9 cellular contexts compared by ENCODE assay signal in genomic region chr11:32173435-32173834, GRCh38.
DNase-seq lines count a peak whose midpoint lies in the region; ATAC-seq and TF ChIP-seq lines count a peak whose summit lies in the region.
"Had no signal": no experiment of that assay in that cellular context is flagged by ENCODE, and none has a peak within 500 bp of the region (broad histone marks: within the 10 kb centered on the region; RNA-seq: fewer than 3 reads in every experiment).

No MANE protein-coding gene starts in this region.

- TF ChIP-seq POLR2A in transverse colon (IDR thresholded peaks at IDR 0.05) = no peak

- H3K4me2 ChIP-seq in KMS-11 = no peak overlapping the region

- H3K27ac ChIP-seq in KMS-11 (no peak overlapping the region), transverse colon (no peak overlapping the region)

- no peak overlapping the region for H3K9ac ChIP-seq in KMS-11

- no peaks in the 10 kb centered on the region for H3K36me3 ChIP-seq in BJ (ENCODE audit: control insufficient read depth, insufficient read depth, low read length)
- H3K36me3 ChIP-seq in KMS-11 (ENCODE audit: insufficient read depth) = no peaks in the 10 kb centered on the region
- no peaks in the 10 kb centered on the region for H3K36me3 ChIP-seq in transverse colon

- TF ChIP-seq CTCF in BJ (IDR thresholded peaks at IDR 0.05; ENCODE audit: insufficient read depth, low read depth, low read length) (peak; percentile 78), KMS-11 (conservative IDR thresholded peaks at IDR 0.05; ENCODE audit: low read depth, low read length) (peak; percentile 53), epithelial cell of proximal tubule (conservative IDR thresholded peaks at IDR 0.05; ENCODE audit: low read depth, low read length) (peak; percentile 74), transverse colon (IDR thresholded peaks at IDR 0.05) (peak; percentile 37 to 53 (median 49))

- DNase-seq in BJ (ENCODE audit: low read depth) (no peak), epithelial cell of proximal tubule (ENCODE audit: low read depth) (no peak), midbrain (lab: John Stamatoyannopoulos, UW) (peak; percentile 66), transverse colon (peak; percentile 61)
- no peak for DNase-seq in stimulated activated naive CD4-positive, alpha-beta T cell treated with Interleukin-2 at 50 U/mL for 16 hours (lab: John Stamatoyannopoulos, UW)

- peak; percentile 66 for ATAC-seq in GM18868 (IDR thresholded peaks at IDR 0.05; ENCODE audit: unreplicated experiment)
- peak; percentile 90 for ATAC-seq in SK-N-SH treated with all-trans-retinoic acid at 6 μM for 48 hours
- ATAC-seq: naive thymus-derived CD4-positive, alpha-beta T cell had no signal

- no peak for TF ChIP-seq EP300 in transverse colon (IDR thresholded peaks at IDR 0.05; ENCODE audit: low read depth)

- POLR2A ChIA-PET in BJ (lab: Charles Lee) = no interaction called here

- no peaks in the 10 kb centered on the region for H3K79me2 ChIP-seq in KMS-11 (ENCODE audit: insufficient read depth, low read depth)

- CTCF ChIA-PET in BJ (lab: Yijun Ruan, JAX) = interaction anchor here (0.6 to 17.8 kb wide), 14 partner anchors 11 to 934 kb away, joined by 3 to 289 read pairs (median 3); no protein-coding TSS in a partner anchor

- no peaks in the 10 kb centered on the region for H4K20me1 ChIP-seq in KMS-11 (ENCODE audit: insufficient read depth)

- H3K27me3 ChIP-seq in BJ (ENCODE audit: control insufficient read depth, insufficient read depth, low read length) (peaks cover 3% of the 10 kb centered on the region), KMS-11 (ENCODE audit: insufficient read depth, low read depth) (no peaks in the 10 kb centered on the region), transverse colon (peaks cover 21% of the 10 kb centered on the region)

- intact Hi-C loops in transverse colon (cut with DNase I; ENCODE audit: low total_unique reads) = no loop called here

- in situ Hi-C loops in transverse colon (cut with MboI; ENCODE audit: low pct_ligation_motif_present in 1 of 4, low pct_unique_long_range_greater_than_20kb in 1 of 4, low sequenced_read_pairs in 3 of 4) = loop anchor here (5.0 to 25.0 kb wide), 3 partner anchors 116 to 1061 kb away; no protein-coding TSS in a partner anchor

- H2AFZ ChIP-seq in KMS-11 (ENCODE audit: low read depth) = 0 out of 2 replicates have a peak overlapping the region, but pooled peaks have one; percentile 16

- peak overlapping the region; percentile 19; the same call in 1 of the 2 replicates for H3K4me3 ChIP-seq in BJ (ENCODE audit: low read depth, low read length)
- H3K4me3 ChIP-seq in KMS-11 (IDR thresholded peaks at IDR 0.05; ENCODE audit: insufficient read depth, low read depth, low read length) = no peak overlapping the region
- H3K4me3 ChIP-seq in epithelial cell of proximal tubule (ENCODE audit: low read depth, low read length) = peak overlapping the region; percentile 47
- H3K4me3 ChIP-seq in transverse colon = peak overlapping the region in 1 of 4 donors; percentile 11

- H3K4me1 ChIP-seq in KMS-11 (ENCODE audit: low read depth, poor library complexity, severe bottlenecking) = no peaks in the 10 kb centered on the region
- peaks cover 0 to 9% (median 2%) of the 10 kb centered on the region in 4 donors for H3K4me1 ChIP-seq in transverse colon

- WGBS in transverse colon (ENCODE audit: low coverage in 1 of 2), 2 donors = 0 to 3% methylated on average over 1 to 4 of the region's 4 CpGs

- no peaks in the 10 kb centered on the region for H3K9me3 ChIP-seq in transverse colon

TF ChIP-seq in SK-N-SH treated with all-trans-retinoic acid at 6 μM for 48 hours, 23 proteins besides CTCF, POLR2A, EP300 and RAD21:
- TF ChIP-seq CSRNP3 (CRISPR knock-in tag; IDR thresholded peaks at IDR 0.05) (no peak), ARNTL (CRISPR knock-in tag; IDR thresholded peaks at IDR 0.05; ENCODE audit: borderline replicate concordance, low read depth) (no peak), OSR1 (CRISPR knock-in tag; IDR thresholded peaks at IDR 0.05) (no peak), CREB5 (CRISPR knock-in tag; IDR thresholded peaks at IDR 0.05; ENCODE audit: low read depth) (no peak), CSDC2 (CRISPR knock-in tag; IDR thresholded peaks at IDR 0.05) (no peak), ZNF565 (CRISPR knock-in tag; conservative IDR thresholded peaks at IDR 0.05; ENCODE audit: low read depth) (no peak), ZFP3 (CRISPR knock-in tag; IDR thresholded peaks at IDR 0.05) (no peak), ZFP30 (CRISPR knock-in tag; IDR thresholded peaks at IDR 0.05) (no peak), ZC3H10 (CRISPR knock-in tag; IDR thresholded peaks at IDR 0.05) (no peak), POU6F1 (CRISPR knock-in tag; IDR thresholded peaks at IDR 0.05; ENCODE audit: borderline replicate concordance, low read depth) (no peak), ISL1 (CRISPR knock-in tag; IDR thresholded peaks at IDR 0.05) (no peak), GLIS3 (CRISPR knock-in tag; IDR thresholded peaks at IDR 0.05) (no peak), PATZ1 (CRISPR knock-in tag; IDR thresholded peaks at IDR 0.05; ENCODE audit: borderline replicate concordance) (no peak), PPARA (CRISPR knock-in tag; IDR thresholded peaks at IDR 0.05; ENCODE audit: borderline replicate concordance) (no peak), SNAI2 (CRISPR knock-in tag; IDR thresholded peaks at IDR 0.05) (no peak), TOX (CRISPR knock-in tag; IDR thresholded peaks at IDR 0.05; ENCODE audit: borderline replicate concordance) (no peak), ESRRG (CRISPR knock-in tag; IDR thresholded peaks at IDR 0.05) (no peak)

Comparison
In these comparisons a context has a peak if more than half of its experiments do, and no peak if none do; other contexts are left out.
1. DNase-seq: peak in midbrain (single experiment) and transverse colon (single experiment); none in BJ (single experiment), epithelial cell of proximal tubule (single experiment) and stimulated activated naive CD4-positive, alpha-beta T cell treated with Interleukin-2 at 50 U/mL for 16 hours (single experiment).
2. Peak in every context shown above with its lines, with median percentiles within 50 percentile points of each other: CTCF ChIP-seq.